ENCODE assay signal across 8 cellular contexts in the genomic region with DNA sequence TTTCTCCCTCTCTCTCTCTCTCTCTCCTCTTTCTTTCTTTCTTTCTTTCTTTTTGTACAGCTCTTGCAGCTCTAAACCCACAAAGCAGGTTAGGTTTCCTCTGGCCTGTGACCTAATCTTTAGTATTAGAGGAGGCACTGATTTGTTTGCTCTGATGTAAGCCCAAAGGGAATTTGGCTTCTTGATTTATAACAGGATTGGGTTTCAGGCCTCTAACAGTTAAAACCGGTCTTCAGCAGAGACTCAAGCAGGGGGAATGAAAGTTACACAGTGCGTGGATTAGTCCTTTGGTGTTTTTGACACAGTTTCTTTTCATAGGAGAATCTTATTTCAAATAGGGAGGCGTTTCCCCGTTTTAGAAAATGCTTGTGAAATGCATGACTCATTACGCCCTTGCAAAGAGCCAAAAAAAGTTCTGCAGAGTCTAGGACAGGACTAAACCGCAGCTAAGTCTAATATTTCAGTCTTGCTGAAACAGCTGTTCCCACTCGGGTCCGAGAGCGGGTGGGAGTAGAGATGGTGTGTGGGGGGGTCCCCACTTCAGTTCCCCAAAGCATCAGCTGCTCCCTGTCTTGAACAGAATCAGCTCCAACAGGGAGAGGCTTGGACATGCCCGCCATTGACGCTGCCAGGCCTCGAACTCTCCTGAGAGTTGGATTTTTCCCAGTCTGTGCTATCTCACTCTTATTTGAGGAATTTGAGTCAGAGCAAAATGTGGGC.
DNase-seq lines count a peak whose midpoint lies in the region; ATAC-seq and TF ChIP-seq lines count a peak whose summit lies in the region.

No MANE protein-coding gene starts in this region.

- H3F3A ChIP-seq in GM23248 (ENCODE audit: insufficient read depth): peaks cover 37% of the 10 kb centered on the region

- peaks cover 38% of the 10 kb centered on the region for H3K4me1 ChIP-seq in GM23248 (ENCODE audit: insufficient read depth)
- H3K4me1 ChIP-seq in psoas muscle: peaks cover 51% of the 10 kb centered on the region

- intact Hi-C loops in psoas muscle (cut with DNase I): loop anchor here in 1 of 2 donors (2.0 to 5.0 kb wide), 5 partner anchors 30 to 1194 kb away; no protein-coding TSS in a partner anchor

- ATAC-seq in psoas muscle (peak; percentile 75 to 80 (median 78)), GM19328 (IDR thresholded peaks at IDR 0.05; ENCODE audit: unreplicated experiment) (no peak)

- peak overlapping the region; percentile 59 for H3K4me3 ChIP-seq in GM23248
- no peak overlapping the region for H3K4me3 ChIP-seq in fibroblast of the aortic adventitia (ENCODE audit: low read depth, low read length)
- H3K4me3 ChIP-seq in psoas muscle: peak overlapping the region; percentile 60

- DNase-seq in A172 (ENCODE audit: low spot score): peak; percentile 86
- DNase-seq in GM23248: peak; percentile 96
- DNase-seq in T-helper 2 cell treated with Interferon-gamma antibody and Interleukin-4, amounts not matched to agents 5 μg/mL and 100 μg/mL, for 36 hours (ENCODE audit: low spot score): peak; percentile 28
- peak; percentile 99 for DNase-seq in fibroblast of the aortic adventitia (ENCODE audit: low read depth)
- DNase-seq in psoas muscle: peak; percentile 68 to 77
- no peak for DNase-seq in NCI-H2029 (lab: John Stamatoyannopoulos, UW)
- no peak for DNase-seq in NCI-H345 (lab: John Stamatoyannopoulos, UW)

- H3K27ac ChIP-seq in GM23248: peak overlapping the region; percentile 99
- H3K27ac ChIP-seq in psoas muscle: peak overlapping the region; percentile 91

- no peak for TF ChIP-seq CTCF in fibroblast of the aortic adventitia (IDR thresholded peaks at IDR 0.05; ENCODE audit: insufficient read depth, low read length)
- no peak for TF ChIP-seq CTCF in psoas muscle (IDR thresholded peaks at IDR 0.05)

- H3K9me3 Mint-ChIP-seq in T-helper 2 cell treated with Interferon-gamma antibody and Interleukin-4, amounts not matched to agents 5 μg/mL and 100 μg/mL, for 36 hours: no peaks in the 10 kb centered on the region

- H3K9me3 ChIP-seq in GM23248 (ENCODE audit: low read depth): no peaks in the 10 kb centered on the region
- H3K9me3 ChIP-seq in psoas muscle: no peaks in the 10 kb centered on the region

- no peaks in the 10 kb centered on the region for H3K9me2 ChIP-seq in GM23248 (ENCODE audit: insufficient read depth)

- peak overlapping the region; percentile 84 for H3K27ac Mint-ChIP-seq in T-helper 2 cell treated with Interferon-gamma antibody and Interleukin-4, amounts not matched to agents 5 μg/mL and 100 μg/mL, for 36 hours

- no peaks in the 10 kb centered on the region for H3K79me2 ChIP-seq in GM23248 (ENCODE audit: insufficient read depth)

- no peaks in the 10 kb centered on the region for H3K27me3 Mint-ChIP-seq in T-helper 2 cell treated with Interferon-gamma antibody and Interleukin-4, amounts not matched to agents 5 μg/mL and 100 μg/mL, for 36 hours (ENCODE audit: low read depth)

- no peaks in the 10 kb centered on the region for H3K27me3 ChIP-seq in GM23248 (replicated peaks; ENCODE audit: insufficient read depth)
- no peaks in the 10 kb centered on the region for H3K27me3 ChIP-seq in psoas muscle (ENCODE audit: insufficient read depth in 3 of 3, low read length in 2 of 3)

- in situ Hi-C loops in GM23248 (cut with MboI): loop anchor here (10.0 kb wide), 2 partner anchors 224 to 296 kb away; no protein-coding TSS in a partner anchor

- H3K36me3 ChIP-seq in GM23248 (ENCODE audit: low read depth) (no peaks in the 10 kb centered on the region), psoas muscle (ENCODE audit: insufficient read depth in 1 of 2, low read depth in 1 of 2) (no peaks in the 10 kb centered on the region)

- H4K20me1 ChIP-seq in GM23248 (ENCODE audit: insufficient read depth): no peaks in the 10 kb centered on the region

- H3K4me2 ChIP-seq in GM23248 (ENCODE audit: unreplicated experiment): peak overlapping the region; percentile 82

- H3K4me1 Mint-ChIP-seq in T-helper 2 cell treated with Interferon-gamma antibody and Interleukin-4, amounts not matched to agents 5 μg/mL and 100 μg/mL, for 36 hours (ENCODE audit: low read depth): peaks cover 62% of the 10 kb centered on the region

- no peaks in the 10 kb centered on the region for H3K36me3 Mint-ChIP-seq in T-helper 2 cell treated with Interferon-gamma antibody and Interleukin-4, amounts not matched to agents 5 μg/mL and 100 μg/mL, for 36 hours (ENCODE audit: low read depth)

- H3K4me3 Mint-ChIP-seq in T-helper 2 cell treated with Interferon-gamma antibody and Interleukin-4, amounts not matched to agents 5 μg/mL and 100 μg/mL, for 36 hours: peak overlapping the region; percentile 77

- H2AFZ ChIP-seq in GM23248: peak overlapping the region; percentile 38

- H3K9ac ChIP-seq in GM23248: peak overlapping the region; percentile 93

- 2 to 4% methylated on average over 12 of the region's 12 CpGs for WGBS in GM23248 (ENCODE audit: low coverage in 1 of 2, low lambda C conversion rate in 2 of 2, missing lambda C conversion rate in 2 of 2), 2 experiments
- WGBS in psoas muscle, 3 donors: 13 to 16% (median 14%) methylated on average over 12 of the region's 12 CpGs

Comparison
In these comparisons a context has a peak if more than half of its experiments do, and no peak if none do; other contexts are left out.
1. DNase-seq: peak in A172 (single experiment), GM23248 (single experiment), T-helper 2 cell treated with Interferon-gamma antibody and Interleukin-4, amounts not matched to agents 5 μg/mL and 100 μg/mL, for 36 hours (single experiment), fibroblast of the aortic adventitia (single experiment) and psoas muscle (2 of 2); none in NCI-H2029 (single experiment) and NCI-H345 (single experiment).